ENCODE assay signal across 23 cellular contexts in the genomic region with DNA sequence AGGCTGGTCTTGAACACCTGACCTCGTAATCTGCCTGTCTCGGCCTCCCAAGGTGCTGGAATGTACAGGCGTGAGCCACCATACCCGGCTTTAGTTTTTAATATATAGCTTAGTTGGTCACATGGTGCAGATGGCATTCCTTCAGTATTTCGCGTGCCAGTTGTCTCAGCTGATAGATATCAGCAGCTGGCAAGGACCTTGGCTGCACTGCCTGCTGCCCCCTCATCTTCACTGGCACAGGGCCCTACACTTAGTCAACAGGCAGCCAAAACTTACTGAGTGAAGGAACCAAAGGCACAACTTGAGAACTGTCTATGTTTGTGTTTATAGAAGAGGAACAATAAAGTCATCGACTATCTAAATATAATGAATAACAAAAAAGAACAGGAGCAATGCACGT. TPM values are rescaled to one million over a fixed set of nuclear protein-coding genes. Genes with fewer than 3 reads are reported as not detected.
DNase-seq lines count a peak whose midpoint lies in the region; ATAC-seq and TF ChIP-seq lines count a peak whose summit lies in the region.
"Had no signal": no experiment of that assay in that cellular context is flagged by ENCODE, and none has a peak within 500 bp of the region (broad histone marks: within the 10 kb centered on the region; RNA-seq: fewer than 3 reads in every experiment).

No MANE protein-coding gene starts in this region.

- TF ChIP-seq RAD21 in SK-N-SH (IDR thresholded peaks at IDR 0.05; ENCODE audit: low read length), result no peak

- no peaks in the 10 kb centered on the region for H3K4me1 ChIP-seq in A673 (ENCODE audit: insufficient read depth, low read length, poor library complexity, severe bottlenecking)
- no peaks in the 10 kb centered on the region for H3K4me1 ChIP-seq in SK-N-SH (ENCODE audit: control insufficient read depth in 1 of 2, insufficient read depth in 2 of 2, low read depth in 1 of 2, low read length in 1 of 2)
- H3K4me1 ChIP-seq: foreskin keratinocyte had no signal

- ATAC-seq in left ventricle myocardium superior (peak; percentile 78), HG02840 (IDR thresholded peaks at IDR 0.05; ENCODE audit: low FRiP score, unreplicated experiment) (no peak), GM21786 (IDR thresholded peaks at IDR 0.05; ENCODE audit: unreplicated experiment) (no peak), HG03469 (IDR thresholded peaks at IDR 0.05; ENCODE audit: unreplicated experiment) (no peak)
- ATAC-seq: foreskin keratinocyte; GM23338; stimulated activated naive CD8-positive, alpha-beta T cell treated with anti-CD3 and anti-CD28 coated beads, Interleukin-15, Interleukin-2, amounts not matched to agents 100 U/mL and 50 U/mL, for 24 hours had no signal

- H3K4me3 ChIP-seq in A673 (ENCODE audit: low read depth, low read length, poor library complexity, severe bottlenecking) (no peak overlapping the region), SK-N-SH (ENCODE audit: low read depth in 2 of 2, low read length in 1 of 2) (no peak overlapping the region)
- H3K4me3 ChIP-seq: GM23338, thoracic aorta, uterus had no signal

- DNase-seq in A673 (ENCODE audit: low spot score), result no peak
- no peak for DNase-seq in HFFc6
- DNase-seq in SK-N-SH, result no peak
- DNase-seq in left ventricle myocardium superior, result peak; percentile 43
- no peak for DNase-seq in activated effector memory CD4-positive, alpha-beta T cell treated with Interleukin-2 at 50 U/mL for 16 hours
- DNase-seq: activated CD4-positive, alpha-beta T cell treated with anti-CD3 and anti-CD28 coated beads for 4 hours; activated naive CD4-positive, alpha-beta T cell; activated T-cell treated with anti-CD3 and anti-CD28 coated beads, Interleukin-2, amount 50 U/mL, for 1 hour; foreskin keratinocyte; NCI-H1105; NCI-H2029; NCI-H345; NCI-H774; stimulated activated naive CD8-positive, alpha-beta T cell treated with anti-CD3 and anti-CD28 coated beads, Interleukin-15, Interleukin-2, amounts not matched to agents 100 U/mL and 50 U/mL, for 24 hours; uterus had no signal

- intact Hi-C loops in A673 (cut with micrococcal nuclease; ENCODE audit: unreplicated experiment) (no loop called here), left ventricle myocardium superior (cut with micrococcal nuclease) (no loop called here)

- no peaks in the 10 kb centered on the region for H3K9me2 ChIP-seq in SK-N-SH

- TSS peak; percentile 7 for BruUV-seq in A673 (replicated peaks; lab: Mats Ljungman, UMichigan)

- no peaks in the 10 kb centered on the region; the same call in 1 of the 2 replicates for H3K9me3 Mint-ChIP-seq in HFFc6
- H3K9me3 Mint-ChIP-seq: brain, GM23338 had no signal

- no peak for TF ChIP-seq EP300 in SK-N-SH (IDR thresholded peaks at IDR 0.05; ENCODE audit: borderline replicate concordance in 1 of 2, low read depth in 1 of 2, low read length in 1 of 2)

- H3K36me3 Mint-ChIP-seq in HFFc6 (ENCODE audit: low read depth), result peaks cover 51% of the 10 kb centered on the region

- H3K9ac ChIP-seq in SK-N-SH, result no peak overlapping the region

- peak overlapping the region; percentile 70 for H3K27ac Mint-ChIP-seq in HFFc6
- H3K27ac Mint-ChIP-seq: GM23338 had no signal

- H4K20me1 ChIP-seq in SK-N-SH (ENCODE audit: insufficient read depth), result no peaks in the 10 kb centered on the region

- H3F3A ChIP-seq in SK-N-SH (replicated peaks; ENCODE audit: insufficient read depth), result peaks cover 9% of the 10 kb centered on the region

- H3K36me3 ChIP-seq in A673 (ENCODE audit: insufficient read depth, low read length, poor library complexity, severe bottlenecking), result peaks cover 70% of the 10 kb centered on the region
- peaks cover 72 to 73% of the 10 kb centered on the region in 2 experiments for H3K36me3 ChIP-seq in SK-N-SH (replicated peaks in 1 of 2; ENCODE audit: control insufficient read depth in 1 of 2, insufficient read depth in 2 of 2, low read length in 1 of 2)
- H3K36me3 ChIP-seq: uterus had no signal

- peaks cover 20% of the 10 kb centered on the region for H3K4me1 Mint-ChIP-seq in HFFc6 (ENCODE audit: low read depth)
- H3K4me1 Mint-ChIP-seq: GM23338 had no signal

- CTCF ChIA-PET in A673 (lab: Charles Lee) (no interaction called here), SK-N-SH (lab: Yijun Ruan, JAX) (no interaction called here)

- H3K4me3 Mint-ChIP-seq in HFFc6, result peak overlapping the region; percentile 31; the same call in 1 of the 2 replicates
- H3K4me3 Mint-ChIP-seq: brain, GM23338 had no signal

- no peak overlapping the region for H3K4me2 ChIP-seq in SK-N-SH
- H3K4me2 ChIP-seq: GM23338 had no signal

- H3K27ac ChIP-seq in A673 (ENCODE audit: low read depth, low read length, poor library complexity, severe bottlenecking) (no peak overlapping the region), SK-N-SH (ENCODE audit: low read depth in 2 of 2, low read length in 1 of 2) (no peak overlapping the region)
- H3K27ac ChIP-seq: epithelial cell of prostate, foreskin keratinocyte, RWPE1, uterus had no signal

- 82% methylated on average over 8 of the region's 8 CpGs for WGBS in SK-N-SH (ENCODE audit: low lambda C conversion rate)

- H3K9me3 ChIP-seq in A673 (ENCODE audit: low read depth, low read length, poor library complexity, severe bottlenecking), result no peaks in the 10 kb centered on the region
- H3K9me3 ChIP-seq in SK-N-SH, result no peaks in the 10 kb centered on the region
- H3K9me3 ChIP-seq: thoracic aorta, uterus had no signal

- no peaks in the 10 kb centered on the region for H3K27me3 ChIP-seq in A673 (replicated peaks; ENCODE audit: insufficient read depth, low read depth, low read length, poor library complexity)
- no peaks in the 10 kb centered on the region for H3K27me3 ChIP-seq in SK-N-SH (ENCODE audit: insufficient read depth)
- H3K27me3 ChIP-seq: foreskin keratinocyte, uterus had no signal

- TF ChIP-seq CTCF in A673 (conservative IDR thresholded peaks at IDR 0.05; ENCODE audit: low read depth, low read length) (no peak), HFFc6 (IDR thresholded peaks at IDR 0.05) (no peak), SK-N-SH (IDR thresholded peaks at IDR 0.05) (no peak)

- POLR2A ChIA-PET in A673 (lab: Charles Lee; ENCODE audit: low non-redundant PET), result no interaction called here
- POLR2A ChIA-PET in SK-N-SH (lab: Yijun Ruan, JAX), result interaction anchor here (0.6 kb wide), 1 partner anchor 10 kb away, joined by 4 read pairs; no protein-coding TSS in a partner anchor

- H2AFZ ChIP-seq in SK-N-SH (ENCODE audit: low read depth), result no peak overlapping the region
- H2AFZ ChIP-seq: GM23338 had no signal

- H3K79me2 ChIP-seq in SK-N-SH (ENCODE audit: insufficient read depth), result peaks cover 7% of the 10 kb centered on the region; the same call in 1 of the 2 replicates

- H3K27me3 Mint-ChIP-seq in HFFc6 (ENCODE audit: insufficient read depth), result peaks cover 35% of the 10 kb centered on the region
- H3K27me3 Mint-ChIP-seq: brain had no signal

TF ChIP-seq in SK-N-SH, 30 proteins besides CTCF, POLR2A, EP300 and RAD21:
- TF ChIP-seq, protein P1, sequence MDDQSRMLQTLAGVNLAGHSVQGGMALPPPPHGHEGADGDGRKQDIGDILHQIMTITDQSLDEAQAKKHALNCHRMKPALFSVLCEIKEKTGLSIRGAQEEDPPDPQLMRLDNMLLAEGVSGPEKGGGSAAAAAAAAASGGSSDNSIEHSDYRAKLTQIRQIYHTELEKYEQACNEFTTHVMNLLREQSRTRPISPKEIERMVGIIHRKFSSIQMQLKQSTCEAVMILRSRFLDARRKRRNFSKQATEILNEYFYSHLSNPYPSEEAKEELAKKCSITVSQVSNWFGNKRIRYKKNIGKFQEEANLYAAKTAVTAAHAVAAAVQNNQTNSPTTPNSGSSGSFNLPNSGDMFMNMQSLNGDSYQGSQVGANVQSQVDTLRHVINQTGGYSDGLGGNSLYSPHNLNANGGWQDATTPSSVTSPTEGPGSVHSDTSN (IDR thresholded peaks at IDR 0.05), result no peak
- TF ChIP-seq NFIC (IDR thresholded peaks at IDR 0.05; ENCODE audit: borderline replicate concordance), result peak; percentile 38
- TF ChIP-seq FOSL2 (IDR thresholded peaks at IDR 0.05; ENCODE audit: borderline replicate concordance, low read depth), result no peak
- no peak for TF ChIP-seq GABPA (IDR thresholded peaks at IDR 0.05; ENCODE audit: low read depth)

RNA-seq across cellular contexts. Expression of a gene that starts 31.0 kb away (rescaled TPM):
- 3.0 and 5.4 TPM in 2 replicates for total RNA-seq in A673 (2021)
- 1 to 10 TPM; 2.2 to 4.4 (median 4.1) TPM for total RNA-seq in HFFc6 (2021; fragmentation: NEBNext Ultra II Directional; extraction: Animal tissue kit (Norgen Biotek cat#: 25700))
- polyA plus RNA-seq in SK-N-SH (2012; rRNA removed), result 0.75 and 0.92 TPM in 2 replicates
- polyA plus RNA-seq in SK-N-SH (2012; cell fraction: cytosol; rRNA removed), result 0.33 and 0.43 TPM in 2 replicates
- 3.8 and 4.5 TPM in 2 replicates for polyA plus RNA-seq in SK-N-SH (2012; cell fraction: nucleus; rRNA removed)
- total RNA-seq in left ventricle myocardium superior, result 0.97 TPM
